8 cellular contexts compared by ENCODE assay signal in the genomic region with DNA sequence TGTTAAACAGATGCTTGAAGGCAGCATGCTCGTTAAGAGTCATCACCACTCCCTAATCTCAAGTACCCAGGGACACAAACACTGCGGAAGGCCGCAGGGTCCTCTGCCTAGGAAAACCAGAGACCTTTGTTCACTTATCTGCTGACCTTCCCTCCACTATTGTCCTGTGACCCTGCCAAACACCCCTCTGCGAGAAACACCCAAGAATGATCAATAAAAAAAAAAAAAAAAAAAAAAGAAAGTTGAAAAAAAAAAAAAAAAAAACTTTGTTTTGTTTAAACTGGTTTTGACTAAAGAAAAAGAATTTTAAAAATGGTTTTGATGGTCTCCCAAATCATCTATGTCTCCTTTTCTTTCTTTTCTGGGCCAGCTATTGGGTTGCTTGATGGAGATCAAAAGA. TPM values are rescaled to one million over a fixed set of nuclear protein-coding genes. Genes with fewer than 3 reads are reported as not detected.
"Had no signal": no experiment of that assay in that cellular context is flagged by ENCODE, and none has a peak within 500 bp of the region (broad histone marks: within the 10 kb centered on the region; RNA-seq: fewer than 3 reads in every experiment).

No MANE protein-coding gene starts in this region.

RNA-seq across cellular contexts. Expression of gene ADIPOQ, which starts 32.3 kb away (rescaled TPM):
- total RNA-seq: OCI-LY7, PC-3, PC-9, RPMI7951, SJCRH30, SJSA1, SK-MEL-5 had no signal
- polyA plus RNA-seq: SK-N-SH had no signal
